In genomic region chr14:61296707-61297502, GRCh38 we compare ENCODE assay signal across 8 cellular contexts.
DNase-seq lines count a peak whose midpoint lies in the region; ATAC-seq and TF ChIP-seq lines count a peak whose summit lies in the region.

No MANE protein-coding gene starts in this region.

- in situ Hi-C loops in astrocyte of the cerebellum (cut with HindIII; ENCODE audit: low sequenced_read_pairs): no loop called here

- ATAC-seq in GM21619 (IDR thresholded peaks at IDR 0.05; ENCODE audit: unreplicated experiment): no peak
- no peak for ATAC-seq in GM21515 (IDR thresholded peaks at IDR 0.05; ENCODE audit: unreplicated experiment)

- DNase-seq in AG20443 (ENCODE audit: low spot score) (peak; percentile 48), GDM1 (lab: John Stamatoyannopoulos, UW) (peak; percentile 8), NCI-H146 (lab: John Stamatoyannopoulos, UW) (peak; percentile 39), astrocyte of the cerebellum (ENCODE audit: low read depth) (peak; percentile 26), kidney glomerular epithelial cell (lab: John Stamatoyannopoulos, UW) (peak; percentile 39), NCI-H187 treated with DMSO at 0.1 percent for 48 hours (lab: John Stamatoyannopoulos, UW) (no peak)

- peak; percentile 68 for TF ChIP-seq CTCF in astrocyte of the cerebellum (IDR thresholded peaks at IDR 0.05; ENCODE audit: low read depth, low read length, missing control alignments)

- no peak overlapping the region for H3K4me3 ChIP-seq in astrocyte of the cerebellum (ENCODE audit: low read depth, low read length)
